In genomic region chr3:127534161-127534451, GRCh38 we compare ENCODE assay signal across 29 cellular contexts.
"Had no signal": no experiment of that assay in that cellular context is flagged by ENCODE, and none has a peak within 500 bp of the region (broad histone marks: within the 10 kb centered on the region; RNA-seq: fewer than 3 reads in every experiment).

No MANE protein-coding gene starts in this region.

- H3K27ac ChIP-seq: adrenal gland, body of pancreas, coronary artery, dorsolateral prefrontal cortex, esophagus muscularis mucosa, foreskin keratinocyte, gastrocnemius medialis had no signal

- H3K4me3 Mint-ChIP-seq: activated CD4-positive, alpha-beta memory T cell treated with anti-CD3 and anti-CD28 coated beads, Interleukin-2, amount 10 ng/mL, durations not matched to agents 7 days and 5 days; activated CD4-positive, alpha-beta T cell treated with anti-CD3 and anti-CD28 coated beads for 36 hours; activated CD4-positive, alpha-beta T cell treated with anti-CD3 and anti-CD28 coated beads, Interleukin-2, amount 10 ng/mL, durations not matched to agents 24 days and 14 days; activated naive CD4-positive, alpha-beta T cell treated with anti-CD3 and anti-CD28 coated beads for 36 hours; activated naive CD4-positive, alpha-beta T cell treated with anti-CD3 and anti-CD28 coated beads, Interleukin-2, amount 50 U/mL, for 24 hours; activated naive CD8-positive, alpha-beta T cell treated with anti-CD3 and anti-CD28 coated beads for 36 hours; activated naive CD8-positive, alpha-beta T cell treated with anti-CD3 and anti-CD28 coated beads, Interleukin-2, amount 50 U/mL, for 24 hours; activated T-helper 1 cell treated with anti-CD3 and anti-CD28 coated beads, Interleukin-12 subunit alpha, Interleukin-12 subunit beta, Interleukin-2, Interleukin-4 antibody, amounts not matched to agents 30 ng/mL and 10 ng/mL and 1 ng/mL, durations not matched to agents 14 hours and 24 hours and 36 hours; dendritic cell treated with granulocyte-macrophage colony-stimulating factor and Interleukin-4, amounts not matched to agents 40 ng/mL and 50 ng/mL, for 4 days had no signal

- H3K9me3 Mint-ChIP-seq: activated CD4-positive, alpha-beta memory T cell treated with anti-CD3 and anti-CD28 coated beads, Interleukin-2, amount 10 ng/mL, durations not matched to agents 7 days and 5 days; activated CD4-positive, alpha-beta T cell treated with anti-CD3 and anti-CD28 coated beads, Interleukin-2, amount 10 ng/mL, durations not matched to agents 24 days and 14 days; activated naive CD4-positive, alpha-beta T cell treated with anti-CD3 and anti-CD28 coated beads for 36 hours; activated naive CD4-positive, alpha-beta T cell treated with anti-CD3 and anti-CD28 coated beads, Interleukin-2, amount 50 U/mL, for 24 hours; activated naive CD8-positive, alpha-beta T cell treated with anti-CD3 and anti-CD28 coated beads for 36 hours; activated naive CD8-positive, alpha-beta T cell treated with anti-CD3 and anti-CD28 coated beads, Interleukin-2, amount 50 U/mL, for 24 hours; activated T-helper 1 cell treated with anti-CD3 and anti-CD28 coated beads, Interleukin-12 subunit alpha, Interleukin-12 subunit beta, Interleukin-2, Interleukin-4 antibody, amounts not matched to agents 30 ng/mL and 10 ng/mL and 1 ng/mL, durations not matched to agents 14 hours and 24 hours and 36 hours; activated T-helper 2 cell treated with anti-CD3 and anti-CD28 coated beads, Interferon-gamma antibody, Interleukin-2, Interleukin-4, amounts not matched to agents 10 μg/mL and 5 μg/mL and 100 μg/mL, durations not matched to agents 14 hours and 24 hours and 36 hours; dendritic cell treated with granulocyte-macrophage colony-stimulating factor and Interleukin-4, amounts not matched to agents 40 ng/mL and 50 ng/mL, for 4 days had no signal

- H3K27me3 ChIP-seq: adrenal gland, body of pancreas, gastrocnemius medialis had no signal

- H3K27me3 Mint-ChIP-seq: activated naive CD4-positive, alpha-beta T cell treated with anti-CD3 and anti-CD28 coated beads, Interleukin-2, amount 50 U/mL, for 24 hours had no signal

- H3K36me3 Mint-ChIP-seq: activated naive CD4-positive, alpha-beta T cell treated with anti-CD3 and anti-CD28 coated beads, Interleukin-2, amount 50 U/mL, for 24 hours; activated naive CD8-positive, alpha-beta T cell treated with anti-CD3 and anti-CD28 coated beads for 36 hours had no signal

- H3K27ac Mint-ChIP-seq: activated CD4-positive, alpha-beta memory T cell treated with anti-CD3 and anti-CD28 coated beads, Interleukin-2, amount 10 ng/mL, durations not matched to agents 7 days and 5 days; activated CD4-positive, alpha-beta T cell treated with anti-CD3 and anti-CD28 coated beads for 36 hours; activated CD4-positive, alpha-beta T cell treated with anti-CD3 and anti-CD28 coated beads, Interleukin-2, amount 10 ng/mL, durations not matched to agents 24 days and 14 days; activated naive CD4-positive, alpha-beta T cell treated with anti-CD3 and anti-CD28 coated beads for 36 hours; activated naive CD4-positive, alpha-beta T cell treated with anti-CD3 and anti-CD28 coated beads, Interleukin-2, amount 50 U/mL, for 24 hours; activated naive CD8-positive, alpha-beta T cell treated with anti-CD3 and anti-CD28 coated beads for 36 hours; activated naive CD8-positive, alpha-beta T cell treated with anti-CD3 and anti-CD28 coated beads, Interleukin-2, amount 50 U/mL, for 24 hours; activated T-helper 1 cell treated with anti-CD3 and anti-CD28 coated beads, Interleukin-12 subunit alpha, Interleukin-12 subunit beta, Interleukin-2, Interleukin-4 antibody, amounts not matched to agents 30 ng/mL and 10 ng/mL and 1 ng/mL, durations not matched to agents 14 hours and 24 hours and 36 hours; activated T-helper 2 cell treated with anti-CD3 and anti-CD28 coated beads, Interferon-gamma antibody, Interleukin-2, Interleukin-4, amounts not matched to agents 10 μg/mL and 5 μg/mL and 100 μg/mL, durations not matched to agents 14 hours and 24 hours and 36 hours; dendritic cell treated with granulocyte-macrophage colony-stimulating factor and Interleukin-4, amounts not matched to agents 40 ng/mL and 50 ng/mL, for 4 days had no signal

- ATAC-seq: activated CD4-positive, alpha-beta T cell treated with anti-CD3 and anti-CD28 coated beads for 36 hours; activated naive CD8-positive, alpha-beta T cell treated with anti-CD3 and anti-CD28 coated beads, Interleukin-2, amount 50 U/mL, for 24 hours; body of pancreas; foreskin keratinocyte; gastrocnemius medialis had no signal

- H3K9me3 ChIP-seq: adrenal gland, body of pancreas, esophagus muscularis mucosa, gastrocnemius medialis had no signal

- H3K4me1 ChIP-seq: adrenal gland, body of pancreas, esophagus muscularis mucosa, foreskin keratinocyte, gastrocnemius medialis had no signal

- DNase-seq: activated CD4-positive, alpha-beta memory T cell treated with anti-CD3 and anti-CD28 coated beads, Interleukin-2, amount 10 ng/mL, durations not matched to agents 7 days and 5 days; activated CD4-positive, alpha-beta T cell treated with anti-CD3 and anti-CD28 coated beads for 36 hours; activated CD4-positive, alpha-beta T cell treated with anti-CD3 and anti-CD28 coated beads, Interleukin-2, amount 10 ng/mL, durations not matched to agents 24 days and 14 days; activated CD4-positive, CD25-positive, alpha-beta regulatory T cell; activated CD4-positive, CD25-positive, alpha-beta regulatory T cell treated with anti-CD3 and anti-CD28 coated beads, Interleukin-2, amount 50 U/mL, for 72 hours; activated CD8-positive, alpha-beta memory T cell treated with anti-CD3 and anti-CD28 coated beads, Interleukin-2, amount 50 U/mL, for 4 hours; activated naive CD4-positive, alpha-beta T cell treated with anti-CD3 and anti-CD28 coated beads for 36 hours; activated naive CD8-positive, alpha-beta T cell treated with anti-CD3 and anti-CD28 coated beads for 36 hours; activated naive CD8-positive, alpha-beta T cell treated with anti-CD3 and anti-CD28 coated beads, Interleukin-2, amount 50 U/mL, for 24 hours; activated T-cell treated with anti-CD3 and anti-CD28 coated beads, Interleukin-2, amount 50 U/mL, for 1 hour; activated T-cell treated with anti-CD3 and anti-CD28 coated beads, Interleukin-2, amount 50 U/mL, for 48 hours; amygdala; aorta; body of pancreas; central memory CD4-positive, alpha-beta T cell; effector memory CD4-positive, alpha-beta T cell; erythroblast; foreskin keratinocyte; gastrocnemius medialis; glutamatergic neuron; T-helper 2 cell had no signal

- H3K4me1 Mint-ChIP-seq: activated CD4-positive, alpha-beta memory T cell treated with anti-CD3 and anti-CD28 coated beads, Interleukin-2, amount 10 ng/mL, durations not matched to agents 7 days and 5 days; activated naive CD8-positive, alpha-beta T cell treated with anti-CD3 and anti-CD28 coated beads for 36 hours had no signal

- H3K36me3 ChIP-seq: adrenal gland, esophagus muscularis mucosa, gastrocnemius medialis had no signal

- H3K4me3 ChIP-seq: adrenal gland, body of pancreas, coronary artery, dorsolateral prefrontal cortex, esophagus muscularis mucosa, gastrocnemius medialis had no signal
